ENCODE assay signal across 25 cellular contexts in the genomic region with DNA sequence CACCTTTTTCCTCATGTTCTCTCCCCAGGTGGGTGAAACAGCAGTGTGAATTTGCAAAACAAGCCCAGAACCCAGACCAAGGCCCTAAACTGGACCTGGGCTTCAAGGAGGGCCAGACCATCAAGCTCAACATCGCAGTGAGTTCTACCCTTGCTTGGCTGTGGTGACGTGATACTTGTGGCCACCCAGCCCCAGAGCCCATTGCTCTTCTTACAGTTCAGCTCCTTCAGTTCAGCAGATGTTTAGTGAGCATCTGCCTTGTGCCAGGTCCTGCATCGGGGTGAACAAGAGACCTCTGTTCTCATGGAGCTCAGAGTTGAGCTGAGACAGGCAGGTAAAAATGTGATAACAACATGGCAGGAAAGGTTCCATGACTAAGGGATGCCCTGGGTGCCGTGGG.
DNase-seq lines count a peak whose midpoint lies in the region; ATAC-seq lines count a peak whose summit lies in the region.
"Had no signal": no experiment of that assay in that cellular context is flagged by ENCODE, and none has a peak within 500 bp of the region (broad histone marks: within the 10 kb centered on the region; RNA-seq: fewer than 3 reads in every experiment).

No MANE protein-coding gene starts in this region.

- H3K27ac Mint-ChIP-seq in T-helper 2 cell treated with Interferon-gamma antibody and Interleukin-4, amounts not matched to agents 5 μg/mL and 100 μg/mL, for 36 hours = peak overlapping the region; percentile 44
- peak overlapping the region; percentile 33 for H3K27ac Mint-ChIP-seq in stimulated activated naive CD8-positive, alpha-beta T cell treated with anti-CD3 and anti-CD28 coated beads, Interleukin-15, Interleukin-2, amounts not matched to agents 100 ng/mL and 50 ng/mL, for 24 hours
- H3K27ac Mint-ChIP-seq in stimulated activated naive CD8-positive, alpha-beta T cell treated with anti-CD3 and anti-CD28 coated beads, Interleukin-15, amount 100 ng/mL, for 72 hours = peak overlapping the region in 1 of 2 donors; percentile 21
- H3K27ac Mint-ChIP-seq in dendritic cell treated with granulocyte-macrophage colony-stimulating factor and Interleukin-4, amounts not matched to agents 40 ng/mL and 50 ng/mL, for 4 days = peak overlapping the region; percentile 25

- peaks cover 11% of the 10 kb centered on the region for H3K4me1 Mint-ChIP-seq in T-helper 2 cell treated with Interferon-gamma antibody and Interleukin-4, amounts not matched to agents 5 μg/mL and 100 μg/mL, for 36 hours (ENCODE audit: low read depth)
- H3K4me1 Mint-ChIP-seq in stimulated activated naive CD8-positive, alpha-beta T cell treated with anti-CD3 and anti-CD28 coated beads, Interleukin-15, Interleukin-2, amounts not matched to agents 100 ng/mL and 50 ng/mL, for 24 hours (ENCODE audit: low read depth) = peaks cover 20% of the 10 kb centered on the region
- peaks cover 25% of the 10 kb centered on the region for H3K4me1 Mint-ChIP-seq in stimulated activated naive CD8-positive, alpha-beta T cell treated with anti-CD3 and anti-CD28 coated beads, Interleukin-15, amount 100 ng/mL, for 72 hours
- H3K4me1 Mint-ChIP-seq in dendritic cell treated with granulocyte-macrophage colony-stimulating factor and Interleukin-4, amounts not matched to agents 40 ng/mL and 50 ng/mL, for 4 days (ENCODE audit: low read depth) = peaks cover 66% of the 10 kb centered on the region
- H3K4me1 Mint-ChIP-seq: nephron progenitor cell had no signal

- DNase-seq in T-helper 2 cell treated with Interferon-gamma antibody and Interleukin-4, amounts not matched to agents 5 μg/mL and 100 μg/mL, for 36 hours (ENCODE audit: low spot score) = no peak
- DNase-seq in T-helper 2 cell (no peak), NCI-H748 treated with DMSO at 0.1 percent for 48 hours (lab: John Stamatoyannopoulos, UW) (no peak), midbrain (lab: John Stamatoyannopoulos, UW) (no peak)
- DNase-seq in stimulated activated naive CD8-positive, alpha-beta T cell treated with anti-CD3 and anti-CD28 coated beads, Interleukin-15, amount 100 ng/mL, for 72 hours = no peak
- no peak for DNase-seq in NK-92 treated with Interleukin-12 subunit alpha and Interleukin-12 subunit beta, amount 100 ng/mL, for 24 hours (lab: John Stamatoyannopoulos, UW)
- DNase-seq: activated CD4-positive, alpha-beta T cell treated with anti-CD3 and anti-CD28 coated beads for 4 hours; activated CD8-positive, alpha-beta memory T cell treated with anti-CD3 and anti-CD28 coated beads, Interleukin-2, amount 50 U/mL, for 48 hours; activated gamma-delta T cell; DND-41; effector CD4-positive, alpha-beta T cell; Kasumi-1; NCI-H1436; NCI-H2081; NCI-H526 treated with DMSO at 0.1 percent for 48 hours; nephron progenitor cell; Peyer's patch; stimulated activated CD4-positive, alpha-beta T cell treated with anti-CD3 and anti-CD28 coated beads, Interleukin-15, amount 100 ng/mL, for 24 hours; stimulated activated naive CD4-positive, alpha-beta T cell; SW 1271; WERI-Rb-1 had no signal

- no peaks in the 10 kb centered on the region for H3K9me3 Mint-ChIP-seq in T-helper 2 cell treated with Interferon-gamma antibody and Interleukin-4, amounts not matched to agents 5 μg/mL and 100 μg/mL, for 36 hours
- no peaks in the 10 kb centered on the region for H3K9me3 Mint-ChIP-seq in stimulated activated naive CD8-positive, alpha-beta T cell treated with anti-CD3 and anti-CD28 coated beads, Interleukin-15, Interleukin-2, amounts not matched to agents 100 ng/mL and 50 ng/mL, for 24 hours
- H3K9me3 Mint-ChIP-seq in stimulated activated naive CD8-positive, alpha-beta T cell treated with anti-CD3 and anti-CD28 coated beads, Interleukin-15, amount 100 ng/mL, for 72 hours = no peaks in the 10 kb centered on the region
- H3K9me3 Mint-ChIP-seq in dendritic cell treated with granulocyte-macrophage colony-stimulating factor and Interleukin-4, amounts not matched to agents 40 ng/mL and 50 ng/mL, for 4 days = no peaks in the 10 kb centered on the region
- H3K9me3 Mint-ChIP-seq: nephron progenitor cell had no signal

- intact Hi-C loops in dendritic cell treated with granulocyte-macrophage colony-stimulating factor and Interleukin-4, amounts not matched to agents 40 ng/mL and 50 ng/mL, for 4 days (cut with micrococcal nuclease) = no loop called here

- H3K36me3 Mint-ChIP-seq in T-helper 2 cell treated with Interferon-gamma antibody and Interleukin-4, amounts not matched to agents 5 μg/mL and 100 μg/mL, for 36 hours (ENCODE audit: low read depth) = peaks cover 63% of the 10 kb centered on the region
- peaks cover 63% of the 10 kb centered on the region for H3K36me3 Mint-ChIP-seq in stimulated activated naive CD8-positive, alpha-beta T cell treated with anti-CD3 and anti-CD28 coated beads, Interleukin-15, Interleukin-2, amounts not matched to agents 100 ng/mL and 50 ng/mL, for 24 hours (ENCODE audit: low read depth)
- H3K36me3 Mint-ChIP-seq in dendritic cell treated with granulocyte-macrophage colony-stimulating factor and Interleukin-4, amounts not matched to agents 40 ng/mL and 50 ng/mL, for 4 days (ENCODE audit: low read depth) = peaks cover 100% of the 10 kb centered on the region

- H3K4me3 Mint-ChIP-seq in T-helper 2 cell treated with Interferon-gamma antibody and Interleukin-4, amounts not matched to agents 5 μg/mL and 100 μg/mL, for 36 hours = no peak overlapping the region
- H3K4me3 Mint-ChIP-seq in stimulated activated naive CD8-positive, alpha-beta T cell treated with anti-CD3 and anti-CD28 coated beads, Interleukin-15, Interleukin-2, amounts not matched to agents 100 ng/mL and 50 ng/mL, for 24 hours = no peak overlapping the region
- no peak overlapping the region for H3K4me3 Mint-ChIP-seq in stimulated activated naive CD8-positive, alpha-beta T cell treated with anti-CD3 and anti-CD28 coated beads, Interleukin-15, amount 100 ng/mL, for 72 hours
- H3K4me3 Mint-ChIP-seq in dendritic cell treated with granulocyte-macrophage colony-stimulating factor and Interleukin-4, amounts not matched to agents 40 ng/mL and 50 ng/mL, for 4 days = peak overlapping the region; percentile 9
- H3K4me3 Mint-ChIP-seq: nephron progenitor cell had no signal

- no peaks in the 10 kb centered on the region for H3K27me3 Mint-ChIP-seq in T-helper 2 cell treated with Interferon-gamma antibody and Interleukin-4, amounts not matched to agents 5 μg/mL and 100 μg/mL, for 36 hours (ENCODE audit: low read depth)
- H3K27me3 Mint-ChIP-seq in stimulated activated naive CD8-positive, alpha-beta T cell treated with anti-CD3 and anti-CD28 coated beads, Interleukin-15, Interleukin-2, amounts not matched to agents 100 ng/mL and 50 ng/mL, for 24 hours = no peaks in the 10 kb centered on the region
- H3K27me3 Mint-ChIP-seq in stimulated activated naive CD8-positive, alpha-beta T cell treated with anti-CD3 and anti-CD28 coated beads, Interleukin-15, amount 100 ng/mL, for 72 hours = no peaks in the 10 kb centered on the region
- no peaks in the 10 kb centered on the region for H3K27me3 Mint-ChIP-seq in dendritic cell treated with granulocyte-macrophage colony-stimulating factor and Interleukin-4, amounts not matched to agents 40 ng/mL and 50 ng/mL, for 4 days

- no peak for ATAC-seq in stimulated activated naive CD8-positive, alpha-beta T cell treated with anti-CD3 and anti-CD28 coated beads, Interleukin-15, amount 100 ng/mL, for 72 hours
- ATAC-seq: HCT116, HepG2 had no signal
